ENCODE assay signal across 8 cellular contexts in genomic region chr18:63366991-63367240, GRCh38. TPM values are rescaled to one million over a fixed set of nuclear protein-coding genes. Genes with fewer than 3 reads are reported as not detected.
DNase-seq lines count a peak whose midpoint lies in the region; ATAC-seq and TF ChIP-seq lines count a peak whose summit lies in the region.

Gene KDSR (minus strand): TSS chr18:63367206. CDS start chr18:63367118, 88 bp downstream.

- H3K4me3 ChIP-seq in choroid plexus epithelial cell (ENCODE audit: low read depth, low read length), result peak within 1 kb of the TSS; percentile 93
- H3K4me3 ChIP-seq in mesenchymal stem cell (ENCODE audit: insufficient read depth in 1 of 2, low read depth in 1 of 2, low read length in 2 of 2), result peak within 1 kb of the TSS; percentile 98 to 99
- H3K4me3 ChIP-seq in upper lobe of right lung, result peak within 1 kb of the TSS; percentile 84

- peak within 1 kb of the TSS; percentile 94 for H2BK120ac ChIP-seq in mesenchymal stem cell (ENCODE audit: low read depth, low read length)

- H3K4me1 ChIP-seq in mesenchymal stem cell (ENCODE audit: control insufficient read depth, insufficient read depth, low read depth, low read length) (no peaks in the 10 kb centered on the region), upper lobe of right lung (peaks cover 19% of the 10 kb centered on the region)

- H3K36me3 ChIP-seq in mesenchymal stem cell (ENCODE audit: control insufficient read depth in 1 of 2, insufficient read depth in 2 of 2, low read depth in 1 of 2, low read length in 2 of 2) (peaks cover 1 to 11% of the 10 kb centered on the region in 2 experiments), upper lobe of right lung (peaks cover 9% of the 10 kb centered on the region)

- peak within 1 kb of the TSS; percentile 81 for H3K27ac ChIP-seq in mesenchymal stem cell (ENCODE audit: low read length, poor library complexity, severe bottlenecking)
- H3K27ac ChIP-seq in upper lobe of right lung, result peak within 1 kb of the TSS; percentile 94

- WGBS in mesenchymal stem cell, result 0% methylated on average over 14 of the region's 27 CpGs

- H3K27ac Mint-ChIP-seq in activated naive CD4-positive, alpha-beta T cell treated with anti-CD3 and anti-CD28 coated beads, Interleukin-2, amount 50 U/mL, for 24 hours, result peak within 1 kb of the TSS; percentile 92

- DNase-seq in activated naive CD4-positive, alpha-beta T cell treated with Interleukin-2 at 50 U/mL for 16 hours, result no peak
- no peak for DNase-seq in choroid plexus epithelial cell (ENCODE audit: low read depth)
- DNase-seq in mesenchymal stem cell, result no peak
- no peak for DNase-seq in upper lobe of right lung
- no peak for DNase-seq in SHP77 (lab: John Stamatoyannopoulos, UW)
- no peak for DNase-seq in HCEC 1CT
- DNase-seq in stimulated activated naive CD4-positive, alpha-beta T cell treated with Interleukin-2 at 50 U/mL for 16 hours (lab: John Stamatoyannopoulos, UW), result no peak

- H2AFZ ChIP-seq in mesenchymal stem cell (ENCODE audit: low read depth, low read length), result peak within 1 kb of the TSS; percentile 95

- H2BK5ac ChIP-seq in mesenchymal stem cell (ENCODE audit: low read depth, low read length, poor library complexity, severe bottlenecking), result peak within 1 kb of the TSS; percentile 95

- intact Hi-C loops in upper lobe of right lung (cut with DNase I), result no loop called here

- peak within 1 kb of the TSS; percentile 82 for H4K91ac ChIP-seq in mesenchymal stem cell (ENCODE audit: low read length)

- TF ChIP-seq CTCF in choroid plexus epithelial cell (conservative IDR thresholded peaks at IDR 0.05; ENCODE audit: low read depth, low read length) (no peak), upper lobe of right lung (IDR thresholded peaks at IDR 0.05) (no peak)

- no peaks in the 10 kb centered on the region for H3K27me3 Mint-ChIP-seq in activated naive CD4-positive, alpha-beta T cell treated with anti-CD3 and anti-CD28 coated beads, Interleukin-2, amount 50 U/mL, for 24 hours

- peak within 1 kb of the TSS in 1 of 2 experiments; percentile 86 for H2BK12ac ChIP-seq in mesenchymal stem cell (ENCODE audit: low read length in 2 of 2)

- H4K8ac ChIP-seq in mesenchymal stem cell (ENCODE audit: low read length), result peak within 1 kb of the TSS; percentile 99

- peaks cover 14% of the 10 kb centered on the region for H3K36me3 Mint-ChIP-seq in activated naive CD4-positive, alpha-beta T cell treated with anti-CD3 and anti-CD28 coated beads, Interleukin-2, amount 50 U/mL, for 24 hours

- peak within 1 kb of the TSS; percentile 93 to 98 for H3K4ac ChIP-seq in mesenchymal stem cell (ENCODE audit: low read depth in 1 of 2, low read length in 2 of 2)

- H2BK15ac ChIP-seq in mesenchymal stem cell (ENCODE audit: low read depth, poor library complexity, severe bottlenecking), result peak within 1 kb of the TSS; percentile 100

- peak within 1 kb of the TSS; percentile 98 for H3K4me3 Mint-ChIP-seq in activated naive CD4-positive, alpha-beta T cell treated with anti-CD3 and anti-CD28 coated beads, Interleukin-2, amount 50 U/mL, for 24 hours

- H2AK5ac ChIP-seq in mesenchymal stem cell (ENCODE audit: low read length, severe bottlenecking), result no peak within 1 kb of the TSS

- H3K9me3 ChIP-seq in mesenchymal stem cell (ENCODE audit: control insufficient read depth, low read length), result no peaks in the 10 kb centered on the region
- H3K9me3 ChIP-seq in upper lobe of right lung, result no peaks in the 10 kb centered on the region

- H3K79me1 ChIP-seq in mesenchymal stem cell (replicated peaks; ENCODE audit: low read length, poor library complexity, severe bottlenecking), result peaks cover 8% of the 10 kb centered on the region

- ATAC-seq in upper lobe of right lung, result no peak

- peaks cover 46% of the 10 kb centered on the region for H3K4me1 Mint-ChIP-seq in activated naive CD4-positive, alpha-beta T cell treated with anti-CD3 and anti-CD28 coated beads, Interleukin-2, amount 50 U/mL, for 24 hours

- H3K27me3 ChIP-seq in mesenchymal stem cell (ENCODE audit: control insufficient read depth in 1 of 2, insufficient read depth in 1 of 2, low read length in 2 of 2) (no peaks in the 10 kb centered on the region), upper lobe of right lung (no peaks in the 10 kb centered on the region)

- H3K9me3 Mint-ChIP-seq in activated naive CD4-positive, alpha-beta T cell treated with anti-CD3 and anti-CD28 coated beads, Interleukin-2, amount 50 U/mL, for 24 hours, result no peaks in the 10 kb centered on the region

- H3K14ac ChIP-seq in mesenchymal stem cell (ENCODE audit: low read length in 2 of 2), result peak within 1 kb of the TSS in 1 of 2 experiments; percentile 100

- H3K23ac ChIP-seq in mesenchymal stem cell (ENCODE audit: low read length in 2 of 2), result peak within 1 kb of the TSS in 1 of 2 experiments; percentile 91

- H3K9ac ChIP-seq in mesenchymal stem cell (ENCODE audit: low read length), result peak within 1 kb of the TSS; percentile 97

- H3K18ac ChIP-seq in mesenchymal stem cell (ENCODE audit: low read depth in 1 of 2, low read length in 2 of 2), result peak within 1 kb of the TSS; percentile 99

- H3K4me2 ChIP-seq in mesenchymal stem cell (ENCODE audit: low read length, poor library complexity, severe bottlenecking), result peak within 1 kb of the TSS; percentile 73

RNA-seq across cellular contexts. Expression of gene KDSR, which starts in this region (rescaled TPM):
- polyA plus RNA-seq in mesenchymal stem cell (2013, experiment 1 of 2), result 27.4 TPM
- 28.3 TPM for polyA plus RNA-seq in mesenchymal stem cell (2013, experiment 2 of 2)
- total RNA-seq in upper lobe of right lung, result 77.5 TPM
